ENCODE assay signal across 8 cellular contexts in genomic region chr11:34234086-34234740, GRCh38.
A peak's percentile ranks its signal among the peaks of the same experiment; 100 is the strongest.
DNase-seq lines count a peak whose midpoint lies in the region; ATAC-seq lines count a peak whose summit lies in the region.

No MANE protein-coding gene starts in this region.

- peak overlapping the region; percentile 21 for H3K27ac Mint-ChIP-seq in activated T-cell treated with anti-CD3 and anti-CD28 coated beads, Interleukin-2, amount 50 U/mL, for 72 hours
- H3K27ac Mint-ChIP-seq in immature natural killer cell = peak overlapping the region in 1 of 6 donors; percentile 26

- H3K36me3 Mint-ChIP-seq in activated T-cell treated with anti-CD3 and anti-CD28 coated beads, Interleukin-2, amount 50 U/mL, for 72 hours (ENCODE audit: insufficient read depth in 2 of 2) = no peaks in the 10 kb centered on the region
- H3K36me3 Mint-ChIP-seq in immature natural killer cell = peaks cover 0 to 4% (median 0%) of the 10 kb centered on the region in 3 donors

- H3K27me3 Mint-ChIP-seq in activated T-cell treated with anti-CD3 and anti-CD28 coated beads, Interleukin-2, amount 50 U/mL, for 72 hours (ENCODE audit: low read depth) = peaks cover 25% of the 10 kb centered on the region
- H3K27me3 Mint-ChIP-seq in immature natural killer cell (ENCODE audit: low read depth in 3 of 3) = peaks cover 2 to 4% (median 3%) of the 10 kb centered on the region in 3 donors

- H3K4me3 Mint-ChIP-seq in activated T-cell treated with anti-CD3 and anti-CD28 coated beads, Interleukin-2, amount 50 U/mL, for 72 hours = peak overlapping the region; percentile 52 to 69
- H3K4me3 Mint-ChIP-seq in immature natural killer cell = no peak overlapping the region

- DNase-seq in OCI-M1 (lab: John Stamatoyannopoulos, UW) (peak; percentile 30), immature natural killer cell (peak in 2 of 3 donors; percentile 11 to 36), NCI-H2081 treated with DMSO at 0.1 percent for 48 hours (lab: John Stamatoyannopoulos, UW) (no peak), amygdala (lab: John Stamatoyannopoulos, UW) (no peak)
- peak; percentile 82 to 86 for DNase-seq in activated T-cell treated with anti-CD3 and anti-CD28 coated beads, Interleukin-2, amount 50 U/mL, for 72 hours
- peak; percentile 75 to 80 for DNase-seq in stimulated activated CD8-positive, alpha-beta memory T cell treated with anti-CD3 and anti-CD28 coated beads, Interleukin-15, amount 100 ng/mL, for 48 hours (ENCODE audit: low read depth in 2 of 2)

- peaks cover 57% of the 10 kb centered on the region for H3K4me1 Mint-ChIP-seq in activated T-cell treated with anti-CD3 and anti-CD28 coated beads, Interleukin-2, amount 50 U/mL, for 72 hours (ENCODE audit: low read depth)
- H3K4me1 Mint-ChIP-seq in immature natural killer cell = peaks cover 0 to 4% of the 10 kb centered on the region in 2 donors

- ATAC-seq in GM18868 (IDR thresholded peaks at IDR 0.05; ENCODE audit: unreplicated experiment) (peak; percentile 76), HG02970 (IDR thresholded peaks at IDR 0.05; ENCODE audit: low FRiP score, unreplicated experiment) (peak; percentile 60)
- peak; percentile 84 to 86 for ATAC-seq in activated T-cell treated with anti-CD3 and anti-CD28 coated beads, Interleukin-2, amount 50 U/mL, for 72 hours (replicated peaks in 1 of 2)

- no peaks in the 10 kb centered on the region for H3K9me3 Mint-ChIP-seq in activated T-cell treated with anti-CD3 and anti-CD28 coated beads, Interleukin-2, amount 50 U/mL, for 72 hours
- no peaks in the 10 kb centered on the region for H3K9me3 Mint-ChIP-seq in immature natural killer cell

Comparison
In these comparisons a context has a peak if more than half of its experiments do, and no peak if none do; other contexts are left out.
1. DNase-seq: peak in OCI-M1 (single experiment), activated T-cell treated with anti-CD3 and anti-CD28 coated beads, Interleukin-2, amount 50 U/mL, for 72 hours (2 of 2), immature natural killer cell (2 of 3) and stimulated activated CD8-positive, alpha-beta memory T cell treated with anti-CD3 and anti-CD28 coated beads, Interleukin-15, amount 100 ng/mL, for 48 hours (2 of 2); none in NCI-H2081 treated with DMSO at 0.1 percent for 48 hours (single experiment) and amygdala (0 of 56).
2. H3K4me3 Mint-ChIP-seq: peak in activated T-cell treated with anti-CD3 and anti-CD28 coated beads, Interleukin-2, amount 50 U/mL, for 72 hours (2 of 2); none in immature natural killer cell (0 of 5).
3. Peak in every context shown above with its lines, with median percentiles within 50 percentile points of each other: ATAC-seq.